27 cellular contexts compared by ENCODE assay signal in genomic region chr20:10250902-10251301, GRCh38. TPM values are rescaled to one million over a fixed set of nuclear protein-coding genes. Genes with fewer than 3 reads are reported as not detected.
DNase-seq lines count a peak whose midpoint lies in the region; ATAC-seq, FAIRE-seq and TF ChIP-seq lines count a peak whose summit lies in the region.
"Had no signal": no experiment of that assay in that cellular context is flagged by ENCODE, and none has a peak within 500 bp of the region (broad histone marks: within the 10 kb centered on the region; RNA-seq: fewer than 3 reads in every experiment).

No MANE protein-coding gene starts in this region.

- H4K20me1 ChIP-seq in HepG2 (ENCODE audit: insufficient read depth, low read length): no peaks in the 10 kb centered on the region

- H3K36me3 ChIP-seq in HepG2 (replicated peaks in 1 of 2; ENCODE audit: control insufficient read depth in 1 of 2, insufficient read depth in 2 of 2, low read length in 2 of 2) (no peaks in the 10 kb centered on the region), right lobe of liver (no peaks in the 10 kb centered on the region), BE2C (peaks cover 13% of the 10 kb centered on the region)
- H3K36me3 ChIP-seq: adrenal gland, lower lobe of right lung, neutrophil had no signal

- ATAC-seq in HepG2 (no peak), right lobe of liver (no peak), HG03135 (IDR thresholded peaks at IDR 0.05; ENCODE audit: unreplicated experiment) (no peak)
- ATAC-seq: activated CD8-positive, alpha-beta T cell treated with anti-CD3 and anti-CD28 coated beads for 36 hours; GM23338; lower lobe of right lung; psoas muscle; stimulated activated naive B cell treated with anti-CD40 and anti-IgM and Interleukin-4, amounts not matched to agents 10 μg/mL and 1 μg/mL and 100 μg/mL, for 72 hours had no signal

- no peak overlapping the region for H3K27ac ChIP-seq in HepG2 (ENCODE audit: extremely low read length, insufficient read depth, low read length)
- no peak overlapping the region for H3K27ac ChIP-seq in right lobe of liver
- H3K27ac ChIP-seq: adrenal gland, KMS-11, lower lobe of right lung, neutrophil, PC-9, psoas muscle, testis had no signal

- no peak for TF ChIP-seq POLR2A in HepG2 (IDR thresholded peaks at IDR 0.05; ENCODE audit: insufficient read depth in 1 of 2, low read depth in 2 of 2, low read length in 2 of 2)
- TF ChIP-seq POLR2A in right lobe of liver (IDR thresholded peaks at IDR 0.05): no peak

- H3K79me2 ChIP-seq in HepG2 (ENCODE audit: insufficient read depth, low read length): no peaks in the 10 kb centered on the region

- H3K9ac ChIP-seq in HepG2 (ENCODE audit: insufficient read depth, low read depth, low read length): no peak overlapping the region
- H3K9ac ChIP-seq: KMS-11 had no signal

- CTCF ChIA-PET in HepG2 (lab: Yijun Ruan, JAX; ENCODE audit: low intra/inter-chr PET ratio, low total read pairs): no interaction called here

- POLR2A ChIA-PET in HepG2 (lab: Yijun Ruan, JAX): no interaction called here

- intact Hi-C loops in HepG2 (cut with micrococcal nuclease; ENCODE audit: unreplicated experiment): no loop called here
- intact Hi-C loops in right lobe of liver (cut with DNase I): no loop called here

- peaks cover 0 to 3% of the 10 kb centered on the region in 2 experiments; a peak in 2 of 5 replicates for H3K27me3 ChIP-seq in HepG2 (ENCODE audit: control insufficient read depth in 1 of 2, insufficient read depth in 2 of 2, low read length in 2 of 2)
- H3K27me3 ChIP-seq in right lobe of liver: no peaks in the 10 kb centered on the region
- H3K27me3 ChIP-seq in BE2C: no peaks in the 10 kb centered on the region
- H3K27me3 ChIP-seq: adrenal gland, testis had no signal

- H3K9me3 ChIP-seq in HepG2 (ENCODE audit: low read length): no peaks in the 10 kb centered on the region
- no peaks in the 10 kb centered on the region for H3K9me3 ChIP-seq in right lobe of liver
- H3K9me3 ChIP-seq in BE2C: no peaks in the 10 kb centered on the region
- H3K9me3 ChIP-seq: adrenal gland, lower lobe of right lung, neutrophil, psoas muscle, testis had no signal

- no peak for FAIRE-seq in HepG2 (lab: Jason Lieb, UNC)
- FAIRE-seq in urothelium cell line (lab: Jason Lieb, UNC): peak; percentile 17

- in situ Hi-C loops in HepG2 (cut with HindIII; ENCODE audit: extremely low pct_ligation_motif_present, low pct_unique_long_range_greater_than_20kb): no loop called here

- H3K4me3 ChIP-seq in HepG2 (replicated peaks in 1 of 3; ENCODE audit: insufficient read depth in 1 of 3, low read depth in 2 of 3, low read length in 3 of 3): no peak overlapping the region
- H3K4me3 ChIP-seq in right lobe of liver: no peak overlapping the region
- no peak overlapping the region for H3K4me3 ChIP-seq in BE2C (ENCODE audit: low read depth, low read length)
- H3K4me3 ChIP-seq: adrenal gland, GM23338, lower lobe of right lung, PC-9, psoas muscle, testis had no signal

- no peak for TF ChIP-seq EP300 in HepG2 (IDR thresholded peaks at IDR 0.05; ENCODE audit: low read depth in 2 of 2, low read length in 2 of 2)
- no peak for TF ChIP-seq EP300 in HepG2 (CRISPR knock-in tag; IDR thresholded peaks at IDR 0.05; ENCODE audit: borderline replicate concordance)

- BruUV-seq in HepG2 (replicated peaks; lab: Mats Ljungman, UMichigan): no TSS peak

- H3K4me1 ChIP-seq in HepG2 (ENCODE audit: insufficient read depth, low read length) (no peaks in the 10 kb centered on the region), right lobe of liver (no peaks in the 10 kb centered on the region), BE2C (no peaks in the 10 kb centered on the region)
- H3K4me1 ChIP-seq: adrenal gland, lower lobe of right lung, psoas muscle, testis had no signal

- DNase-seq in HepG2 (ENCODE audit: low spot score) (peak; percentile 42), right lobe of liver (no peak), NCI-H345 treated with DMSO at 0.1 percent for 48 hours (lab: John Stamatoyannopoulos, UW; ENCODE audit: unreplicated experiment) (peak; percentile 15), SHP77 treated with DMSO at 0.1 percent for 48 hours (lab: John Stamatoyannopoulos, UW) (peak; percentile 95), urothelium cell line (ENCODE audit: low spot score) (no peak), BE2C (no peak), DMS114 treated with DMSO at 0.1 percent for 48 hours (lab: John Stamatoyannopoulos, UW; ENCODE audit: unreplicated experiment) (no peak)
- DNase-seq: activated CD4-positive, CD25-positive, alpha-beta regulatory T cell; activated CD8-positive, alpha-beta T cell treated with anti-CD3 and anti-CD28 coated beads for 36 hours; activated gamma-delta T cell treated with Interleukin-2 at 50 U/mL for 16 hours; adrenal gland; DMS79; foreskin fibroblast; lower lobe of right lung; NCI-H1105 treated with DMSO at 0.1 percent for 48 hours; NCI-H524; psoas muscle; stimulated activated CD4-positive, alpha-beta T cell treated with anti-CD3 and anti-CD28 coated beads, Interleukin-2, amount 100 ng/mL, for 24 hours; stimulated activated naive B cell treated with anti-CD40 and anti-IgM and Interleukin-4, amounts not matched to agents 10 μg/mL and 1 μg/mL and 100 μg/mL, for 72 hours; T1000; testis had no signal

- TF ChIP-seq RAD21 in HepG2 (CRISPR knock-in tag; IDR thresholded peaks at IDR 0.05): no peak

- H3K4me2 ChIP-seq in HepG2 (ENCODE audit: low read depth, low read length): no peak overlapping the region
- H3K4me2 ChIP-seq: KMS-11, PC-9 had no signal

- no peak for TF ChIP-seq CTCF in HepG2 (CRISPR knock-in tag; IDR thresholded peaks at IDR 0.05)
- TF ChIP-seq CTCF in right lobe of liver (IDR thresholded peaks at IDR 0.05): no peak
- no peak for TF ChIP-seq CTCF in BE2C (IDR thresholded peaks at IDR 0.05; ENCODE audit: low read depth, low read length)

- 8% methylated on average over 5 of the region's 5 CpGs for WGBS in HepG2 (ENCODE audit: low lambda C conversion rate)
- WGBS in right lobe of liver (ENCODE audit: insufficient coverage, low coverage, low lambda C conversion rate, missing lambda C conversion rate): 66% methylated on average over 5 of the region's 5 CpGs

- H2AFZ ChIP-seq in HepG2 (ENCODE audit: low read length): no peak overlapping the region
- H2AFZ ChIP-seq: GM23338, PC-9 had no signal

TF ChIP-seq in HepG2, 621 proteins besides CTCF, POLR2A, EP300 and RAD21 (continues in another document):
- TF ChIP-seq CREM (IDR thresholded peaks at IDR 0.05) (peak; percentile 49; the same call in 1 of the 2 replicates), CREM (CRISPR knock-in tag; IDR thresholded peaks at IDR 0.05) (no peak), FOXO4 (CRISPR knock-in tag; conservative IDR thresholded peaks at IDR 0.05) (no peak), FOXA1 (IDR thresholded peaks at IDR 0.05) (0 out of 2 replicates have a peak, but pooled peaks have one; percentile 17), FOXA1 (CRISPR knock-in tag; IDR thresholded peaks at IDR 0.05) (peak; percentile 74), BCL6 (CRISPR knock-in tag; IDR thresholded peaks at IDR 0.05) (peak; percentile 85)

RNA-seq across cellular contexts. Expression of gene SNAP25, which starts 32.3 kb away (rescaled TPM):
- total RNA-seq in HepG2 (2016; rRNA removed; fragmentation: Illumina TruSeq; extraction: Trizol): not detected in 2 replicates
- total RNA-seq in HepG2 (2016; cell fraction: cytosol; rRNA removed; fragmentation: Illumina TruSeq; extraction: Trizol; ENCODE audit: low read depth): not detected in 2 replicates
- not detected in 2 replicates for total RNA-seq in HepG2 (2016; cell fraction: insoluble cytoplasmic fraction; rRNA removed; fragmentation: Illumina TruSeq; extraction: Trizol)
- not detected in 2 replicates for total RNA-seq in HepG2 (2016; cell fraction: membrane; rRNA removed; fragmentation: Illumina TruSeq; extraction: Trizol)
- total RNA-seq in HepG2 (2016; cell fraction: nucleus; rRNA removed; fragmentation: Illumina TruSeq; extraction: Trizol): not detected in 2 replicates
- not detected in 2 replicates for polyA plus RNA-seq in HepG2 (2011; rRNA removed)
- not detected in 2 replicates for polyA plus RNA-seq in HepG2 (2011; cell fraction: cytosol; rRNA removed)
- polyA plus RNA-seq in HepG2 (2011; cell fraction: nucleus; rRNA removed): not detected in 2 replicates
- 0.15 TPM in 1 of 2 replicates, not detected in the other for polyA plus RNA-seq in HepG2 (2012)
- polyA plus RNA-seq in HepG2 (2016; cell fraction: cytosol; fragmentation: Illumina TruSeq; extraction: Trizol; ENCODE audit: low read depth): not detected in 2 replicates
- polyA plus RNA-seq in HepG2 (2016; cell fraction: insoluble cytoplasmic fraction; fragmentation: Illumina TruSeq; extraction: Trizol; ENCODE audit: low read depth): not detected in 2 replicates
- polyA plus RNA-seq in HepG2 (2016; cell fraction: membrane; fragmentation: Illumina TruSeq; extraction: Trizol; ENCODE audit: low read depth): not detected in 2 replicates
- polyA plus RNA-seq in HepG2 (2016; cell fraction: nucleus; fragmentation: Illumina TruSeq; extraction: Trizol; ENCODE audit: insufficient read depth, low read depth): not detected in 2 replicates
- 8.1 TPM in 1 of 2 replicates, not detected in the other for polyA minus RNA-seq in HepG2 (2011; rRNA and poly(A)+ RNA removed; ENCODE audit: low replicate concordance)
- not detected in 2 replicates for polyA minus RNA-seq in HepG2 (2011; cell fraction: cytosol; rRNA and poly(A)+ RNA removed)
- polyA minus RNA-seq in HepG2 (2011; cell fraction: nucleus; rRNA and poly(A)+ RNA removed): not detected in 2 replicates
- under 1 TPM in 2 of 6 experiments, not detected in 4; 0.23 to 0.32 TPM for total RNA-seq in right lobe of liver
- 61.0 TPM for polyA plus RNA-seq in BE2C (2012; ENCODE audit: insufficient read depth, insufficient read length, low read depth)
- total RNA-seq: activated CD8-positive, alpha-beta T cell treated with anti-CD3 and anti-CD28 coated beads for 36 hours; PC-9; psoas muscle had no signal
- polyA plus RNA-seq: CD14-positive monocyte had no signal

Comparison
In these comparisons a context has a peak if more than half of its experiments do, and no peak if none do; other contexts are left out.
1. DNase-seq: peak in HepG2 (single experiment), NCI-H345 treated with DMSO at 0.1 percent for 48 hours (single experiment) and SHP77 treated with DMSO at 0.1 percent for 48 hours (single experiment); none in right lobe of liver (0 of 3), urothelium cell line (single experiment), BE2C (single experiment) and DMS114 treated with DMSO at 0.1 percent for 48 hours (single experiment).